8 cellular contexts compared by ENCODE assay signal in genomic region chr7:73734619-73735525, GRCh38. TPM values are rescaled to one million over a fixed set of nuclear protein-coding genes. Genes with fewer than 3 reads are reported as not detected.
DNase-seq lines count a peak whose midpoint lies in the region; ATAC-seq and TF ChIP-seq lines count a peak whose summit lies in the region.

No MANE protein-coding gene starts in this region.

- H4K20me1 ChIP-seq in OCI-LY1 (ENCODE audit: insufficient read depth, low read length), result no peaks in the 10 kb centered on the region

- H3K36me3 Mint-ChIP-seq in IgD-negative memory B cell, result no peaks in the 10 kb centered on the region
- no peaks in the 10 kb centered on the region for H3K36me3 Mint-ChIP-seq in natural killer cell treated with Interleukin-12 subunit alpha and Interleukin-12 subunit beta and Interleukin-15 and Interleukin-18, amount 100 ng/mL, for 72 hours

- no peaks in the 10 kb centered on the region for H3K9me2 ChIP-seq in OCI-LY1 (ENCODE audit: low read depth, low read length)

- H3K4me1 ChIP-seq in OCI-LY1 (ENCODE audit: insufficient read depth, low read length, severe bottlenecking) (peaks cover 10% of the 10 kb centered on the region), esophagus (ENCODE audit: control insufficient read depth in 2 of 2, insufficient read depth in 2 of 2, low read length in 1 of 2) (peaks cover 0 to 22% of the 10 kb centered on the region in 2 donors), subcutaneous abdominal adipose tissue (ENCODE audit: control insufficient read depth in 5 of 5, insufficient read depth in 5 of 5, low read length in 5 of 5) (peaks cover 4 to 35% (median 27%) of the 10 kb centered on the region in 5 donors)

- TF ChIP-seq CTCF in AG04450 (IDR thresholded peaks at IDR 0.05; ENCODE audit: low read depth, low read length) (peak; percentile 76), OCI-LY1 (IDR thresholded peaks at IDR 0.05; ENCODE audit: low read length) (peak; percentile 98)

- in situ Hi-C loops in GM18951 (cut with MboI; ENCODE audit: low sequenced_read_pairs, unreplicated experiment), result no loop called here

- no peaks in the 10 kb centered on the region for H3K9me3 Mint-ChIP-seq in IgD-negative memory B cell
- no peaks in the 10 kb centered on the region for H3K9me3 Mint-ChIP-seq in natural killer cell treated with Interleukin-12 subunit alpha and Interleukin-12 subunit beta and Interleukin-15 and Interleukin-18, amount 100 ng/mL, for 72 hours

- no peak overlapping the region for H3K4me2 ChIP-seq in OCI-LY1 (ENCODE audit: low read length)

- no peak overlapping the region; the same call in 1 of the 2 replicates for H3K9ac ChIP-seq in OCI-LY1 (ENCODE audit: low read length)
- H3K9ac ChIP-seq in subcutaneous abdominal adipose tissue (ENCODE audit: low read length in 5 of 5), result peak overlapping the region in 3 of 5 donors; percentile 13 to 51 (median 45)

- peak; percentile 19 for TF ChIP-seq POLR2A in GM18951 (IDR thresholded peaks at IDR 0.05; ENCODE audit: extremely low read depth, insufficient read depth, insufficient read length)

- no peaks in the 10 kb centered on the region for H3F3A ChIP-seq in OCI-LY1 (ENCODE audit: insufficient read depth, low read length)

- H3K27ac ChIP-seq in AG04450 (ENCODE audit: low read depth, low read length), result no peak overlapping the region
- no peak overlapping the region for H3K27ac ChIP-seq in OCI-LY1 (ENCODE audit: low read depth, low read length, poor library complexity, severe bottlenecking)
- peak overlapping the region; percentile 62 to 89 for H3K27ac ChIP-seq in esophagus (ENCODE audit: low read depth in 2 of 2, low read length in 1 of 2)
- H3K27ac ChIP-seq in subcutaneous abdominal adipose tissue (ENCODE audit: low read depth, low read length), result peak overlapping the region; percentile 50

- peaks cover 16% of the 10 kb centered on the region for H3K36me3 ChIP-seq in OCI-LY1 (ENCODE audit: insufficient read depth, low read length)
- peaks cover 5 to 16% of the 10 kb centered on the region in 2 donors for H3K36me3 ChIP-seq in esophagus (ENCODE audit: control insufficient read depth in 2 of 2, insufficient read depth in 2 of 2, low read length in 1 of 2)
- H3K36me3 ChIP-seq in subcutaneous abdominal adipose tissue (ENCODE audit: control insufficient read depth in 5 of 5, insufficient read depth in 5 of 5, low read length in 5 of 5), result peaks cover 0 to 21% (median 16%) of the 10 kb centered on the region in 5 donors

- CTCF ChIA-PET in AG04450 (lab: Charles Lee), result interaction anchor here (0.8 to 4.7 kb wide), 5 partner anchors 9 to 248 kb away, joined by 3 to 24 read pairs (median 6); no protein-coding TSS in a partner anchor

- H3K4me3 Mint-ChIP-seq in IgD-negative memory B cell, result peak overlapping the region in 1 of 4 donors; percentile 33
- H3K4me3 Mint-ChIP-seq in natural killer cell treated with Interleukin-12 subunit alpha and Interleukin-12 subunit beta and Interleukin-15 and Interleukin-18, amount 100 ng/mL, for 72 hours, result no peak overlapping the region

- H3K27me3 ChIP-seq in AG04450 (ENCODE audit: control insufficient read depth, insufficient read depth, low read length) (no peaks in the 10 kb centered on the region), OCI-LY1 (ENCODE audit: insufficient read depth, low read length) (no peaks in the 10 kb centered on the region), esophagus (ENCODE audit: control insufficient read depth in 1 of 2, insufficient read depth in 2 of 2, low read length in 2 of 2) (no peaks in the 10 kb centered on the region), subcutaneous abdominal adipose tissue (ENCODE audit: control insufficient read depth in 5 of 5, insufficient read depth in 4 of 5, low read length in 5 of 5) (no peaks in the 10 kb centered on the region)

- H3K9me3 ChIP-seq in AG04450 (ENCODE audit: control insufficient read depth, insufficient read depth, low read length), result no peaks in the 10 kb centered on the region; the same call in 1 of the 2 replicates
- no peaks in the 10 kb centered on the region for H3K9me3 ChIP-seq in OCI-LY1 (ENCODE audit: low read length)
- H3K9me3 ChIP-seq in esophagus (ENCODE audit: control insufficient read depth in 2 of 2, insufficient read depth in 1 of 2, low read depth in 1 of 2, low read length in 1 of 2), result no peaks in the 10 kb centered on the region
- no peaks in the 10 kb centered on the region for H3K9me3 ChIP-seq in subcutaneous abdominal adipose tissue (ENCODE audit: control insufficient read depth in 5 of 5, low read length in 5 of 5)

- 57% methylated on average over 15 to 16 of the region's 16 CpGs for WGBS in esophagus, 2 donors

- H3K79me2 ChIP-seq in OCI-LY1 (ENCODE audit: insufficient read depth, low read length), result no peaks in the 10 kb centered on the region

- peak overlapping the region; percentile 41 to 92 (median 57) for H3K27ac Mint-ChIP-seq in IgD-negative memory B cell
- peak overlapping the region in 1 of 2 donors; percentile 52 for H3K27ac Mint-ChIP-seq in natural killer cell treated with Interleukin-12 subunit alpha and Interleukin-12 subunit beta and Interleukin-15 and Interleukin-18, amount 100 ng/mL, for 72 hours

- POLR2A ChIA-PET in AG04450 (lab: Yijun Ruan, JAX), result no interaction called here

- peaks cover 4 to 11% (median 7%) of the 10 kb centered on the region in 3 donors for H3K4me1 Mint-ChIP-seq in IgD-negative memory B cell
- peaks cover 12 to 21% of the 10 kb centered on the region in 2 donors for H3K4me1 Mint-ChIP-seq in natural killer cell treated with Interleukin-12 subunit alpha and Interleukin-12 subunit beta and Interleukin-15 and Interleukin-18, amount 100 ng/mL, for 72 hours (ENCODE audit: low read depth in 2 of 2)

- no peaks in the 10 kb centered on the region for H3K27me3 Mint-ChIP-seq in IgD-negative memory B cell
- H3K27me3 Mint-ChIP-seq in natural killer cell treated with Interleukin-12 subunit alpha and Interleukin-12 subunit beta and Interleukin-15 and Interleukin-18, amount 100 ng/mL, for 72 hours, result peaks cover 4 to 6% of the 10 kb centered on the region in 2 donors

- H2AFZ ChIP-seq in OCI-LY1 (ENCODE audit: low read length), result no peak overlapping the region

- peak; percentile 73 to 80 for ATAC-seq in natural killer cell treated with Interleukin-12 subunit alpha and Interleukin-12 subunit beta and Interleukin-15 and Interleukin-18, amount 100 ng/mL, for 72 hours

- no peak overlapping the region for H3K4me3 ChIP-seq in AG04450 (ENCODE audit: low read depth, low read length)
- H3K4me3 ChIP-seq in OCI-LY1 (ENCODE audit: low read depth, low read length, poor library complexity, severe bottlenecking), result no peak overlapping the region
- no peak overlapping the region for H3K4me3 ChIP-seq in esophagus (ENCODE audit: low read depth in 1 of 2, low read length in 2 of 2)
- H3K4me3 ChIP-seq in subcutaneous abdominal adipose tissue (ENCODE audit: low read depth in 1 of 5, low read length in 5 of 5), result no peak overlapping the region

- no peak for DNase-seq in AG04450 (ENCODE audit: low read depth, low spot score)
- peak; percentile 64 for DNase-seq in activated CD8-positive, alpha-beta memory T cell treated with anti-CD3 and anti-CD28 coated beads, Interleukin-2, amount 50 U/mL, for 24 hours (ENCODE audit: extremely low read depth)
- peak; percentile 90 for DNase-seq in natural killer cell treated with Interleukin-12 subunit alpha and Interleukin-12 subunit beta and Interleukin-15 and Interleukin-18, amount 100 ng/mL, for 72 hours (ENCODE audit: low spot score)

RNA-seq across cellular contexts. Expression of gene ABHD11, which starts 3.7 kb away (rescaled TPM):
- 5.1 and 7.5 TPM in 2 replicates for polyA plus RNA-seq in AG04450 (2011; rRNA removed)
- 4.8 and 7.2 TPM in 2 replicates for polyA minus RNA-seq in AG04450 (2011; rRNA and poly(A)+ RNA removed)
- 13.6 TPM for polyA plus RNA-seq in IgD-negative memory B cell
- 10 to 100 TPM; 22.6 to 28.3 TPM for polyA plus RNA-seq in esophagus
- total RNA-seq in natural killer cell treated with Interleukin-12 subunit alpha and Interleukin-12 subunit beta and Interleukin-15 and Interleukin-18, amount 100 ng/mL, for 72 hours, result 10 to 100 TPM; 16.9 to 24.2 TPM

RNA-seq across cellular contexts. Expression of gene STX1A, which starts 15.4 kb away (rescaled TPM):
- 12.9 and 13.7 TPM in 2 replicates for polyA plus RNA-seq in AG04450 (2011; rRNA removed)
- 11.3 and 14.6 TPM in 2 replicates for polyA minus RNA-seq in AG04450 (2011; rRNA and poly(A)+ RNA removed)
- 1.6 TPM for polyA plus RNA-seq in IgD-negative memory B cell
- polyA plus RNA-seq in esophagus, result 1 to 10 TPM; 1.6 to 2.4 TPM
- 10 to 100 TPM; 17.8 to 23.2 TPM for total RNA-seq in natural killer cell treated with Interleukin-12 subunit alpha and Interleukin-12 subunit beta and Interleukin-15 and Interleukin-18, amount 100 ng/mL, for 72 hours

RNA-seq across cellular contexts. Expression of gene CLDN3, which starts 35.2 kb away (rescaled TPM):
- polyA plus RNA-seq in AG04450 (2011; rRNA removed), result not detected in 2 replicates
- polyA minus RNA-seq in AG04450 (2011; rRNA and poly(A)+ RNA removed), result not detected in 2 replicates
- polyA plus RNA-seq in IgD-negative memory B cell, result not detected
- polyA plus RNA-seq in esophagus, result under 1 TPM; 0.14 to 0.26 TPM
- not detected for total RNA-seq in natural killer cell treated with Interleukin-12 subunit alpha and Interleukin-12 subunit beta and Interleukin-15 and Interleukin-18, amount 100 ng/mL, for 72 hours

RNA-seq across cellular contexts. Expression of gene BUD23, which starts 51.5 kb away (rescaled TPM):
- 48.6 and 49.5 TPM in 2 replicates for polyA plus RNA-seq in AG04450 (2011; rRNA removed)
- polyA minus RNA-seq in AG04450 (2011; rRNA and poly(A)+ RNA removed), result 23.2 and 26.1 TPM in 2 replicates
- 137 TPM for polyA plus RNA-seq in IgD-negative memory B cell
- 10 to 100 TPM; 39.9 to 43.5 TPM for polyA plus RNA-seq in esophagus
- total RNA-seq in natural killer cell treated with Interleukin-12 subunit alpha and Interleukin-12 subunit beta and Interleukin-15 and Interleukin-18, amount 100 ng/mL, for 72 hours, result 10 to 100 TPM; 76.4 to 99.9 TPM

RNA-seq across cellular contexts. Expression of gene DNAJC30, which starts 51.6 kb away (rescaled TPM):
- polyA plus RNA-seq in AG04450 (2011; rRNA removed) (5.9 and 6.4 TPM in 2 replicates), IgD-negative memory B cell (11.3 TPM), esophagus (1 to 10 TPM; 3.9 to 6.1 TPM)
- 3.3 and 4.5 TPM in 2 replicates for polyA minus RNA-seq in AG04450 (2011; rRNA and poly(A)+ RNA removed)
- 1 to 10 TPM; 8.0 to 9.2 TPM for total RNA-seq in natural killer cell treated with Interleukin-12 subunit alpha and Interleukin-12 subunit beta and Interleukin-15 and Interleukin-18, amount 100 ng/mL, for 72 hours

Comparison
In these comparisons a context has a peak if more than half of its experiments do, and no peak if none do; other contexts are left out.
1. H3K27ac ChIP-seq: peak in esophagus (2 of 2) and subcutaneous abdominal adipose tissue (single experiment); none in AG04450 (single experiment) and OCI-LY1 (single experiment).